Comparison of ENCODE assay signal across 1 cellular context in the genomic region with DNA sequence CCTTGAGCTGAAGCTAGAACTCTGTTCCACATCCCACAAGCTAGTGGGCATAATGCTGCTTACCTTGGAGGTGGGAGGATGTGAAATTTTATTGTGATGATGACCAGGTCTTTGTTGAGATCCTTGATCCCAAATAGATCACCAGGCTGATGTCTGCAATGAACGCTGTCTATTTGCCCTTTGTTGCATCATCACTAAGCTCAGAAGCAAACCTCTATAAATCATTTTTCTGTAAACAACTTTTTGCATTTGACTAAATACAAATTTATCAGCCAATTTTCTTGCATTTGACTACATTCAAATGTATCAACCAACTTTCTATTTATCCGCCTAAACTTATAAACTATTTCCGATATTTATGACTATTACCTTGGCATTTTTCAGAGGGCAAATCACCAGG.
TF ChIP-seq lines count a peak whose summit lies in the region.

No MANE protein-coding gene starts in this region.

TF ChIP-seq in HCT116, 20 proteins besides CTCF, POLR2A, EP300 and RAD21 (continued from another document):
- TF ChIP-seq SRF (IDR thresholded peaks at IDR 0.05; ENCODE audit: low read depth) = no peak
- TF ChIP-seq YY1 (IDR thresholded peaks at IDR 0.05; ENCODE audit: extremely low read depth, insufficient replicate concordance, low read depth, low read length) = no peak
